21 cellular contexts compared by ENCODE assay signal in genomic region chr2:218564056-218564455, GRCh38.
"Had no signal": no experiment of that assay in that cellular context is flagged by ENCODE, and none has a peak within 500 bp of the region (broad histone marks: within the 10 kb centered on the region; RNA-seq: fewer than 3 reads in every experiment).

No MANE protein-coding gene starts in this region.

- H3K4me3 Mint-ChIP-seq: activated naive CD8-positive, alpha-beta T cell treated with anti-CD3 and anti-CD28 coated beads, Interleukin-2, amount 50 U/mL, for 24 hours; activated T-helper 1 cell treated with anti-CD3 and anti-CD28 coated beads, Interleukin-12 subunit alpha, Interleukin-12 subunit beta, Interleukin-2, Interleukin-4 antibody, amounts not matched to agents 30 ng/mL and 10 ng/mL and 1 ng/mL, durations not matched to agents 14 hours and 24 hours and 36 hours; dendritic cell treated with granulocyte-macrophage colony-stimulating factor and Interleukin-4, amounts not matched to agents 40 ng/mL and 50 ng/mL, for 4 days; memory B cell; naive thymus-derived CD8-positive, alpha-beta T cell; stimulated activated naive B cell treated with anti-CD40 and anti-IgM and Interleukin-4, amounts not matched to agents 10 μg/mL and 1 μg/mL and 100 μg/mL, for 72 hours had no signal

- H3K4me1 ChIP-seq: uterus had no signal

- H3K27ac Mint-ChIP-seq: activated naive CD8-positive, alpha-beta T cell treated with anti-CD3 and anti-CD28 coated beads, Interleukin-2, amount 50 U/mL, for 24 hours; dendritic cell treated with granulocyte-macrophage colony-stimulating factor and Interleukin-4, amounts not matched to agents 40 ng/mL and 50 ng/mL, for 4 days; memory B cell; stimulated activated naive B cell treated with anti-CD40 and anti-IgM and Interleukin-4, amounts not matched to agents 10 μg/mL and 1 μg/mL and 100 μg/mL, for 72 hours had no signal

- H3K27me3 ChIP-seq: ascending aorta, breast epithelium, tibial nerve, uterus had no signal

- ATAC-seq: activated CD4-positive, CD25-positive, alpha-beta regulatory T cell treated with anti-CD3 and anti-CD28 coated beads, Interleukin-2, amount 50 U/mL, for 24 hours; activated naive CD8-positive, alpha-beta T cell treated with anti-CD3 and anti-CD28 coated beads, Interleukin-2, amount 50 U/mL, for 24 hours; left ventricle myocardium superior; naive thymus-derived CD8-positive, alpha-beta T cell; stimulated activated naive B cell treated with anti-CD40 and anti-IgM and Interleukin-4, amounts not matched to agents 10 μg/mL and 1 μg/mL and 100 μg/mL, for 72 hours had no signal

- H3K9me3 ChIP-seq: ascending aorta, breast epithelium, tibial nerve, uterus had no signal

- H3K27ac ChIP-seq: ascending aorta, tibial nerve, uterus had no signal

- DNase-seq: activated CD8-positive, alpha-beta memory T cell treated with anti-CD3 and anti-CD28 coated beads, Interleukin-2, amount 50 U/mL, for 48 hours; activated naive CD4-positive, alpha-beta T cell; activated naive CD8-positive, alpha-beta T cell treated with anti-CD3 and anti-CD28 coated beads, Interleukin-2, amount 50 U/mL, for 24 hours; cerebellar nuclear complex; effector memory CD4-positive, alpha-beta T cell; foreskin fibroblast; glutamatergic neuron; hypothalamus; left ventricle myocardium superior; naive thymus-derived CD8-positive, alpha-beta T cell; stimulated activated CD4-positive, alpha-beta T cell treated with anti-CD3 and anti-CD28 coated beads, Interleukin-2, amount 100 ng/mL, for 48 hours; stimulated activated naive B cell treated with anti-CD40 and anti-IgM and Interleukin-4, amounts not matched to agents 10 μg/mL and 1 μg/mL and 100 μg/mL, for 72 hours; T1000; uterus had no signal

- H3K36me3 ChIP-seq: breast epithelium, uterus had no signal

- H3K9me3 Mint-ChIP-seq: activated naive CD8-positive, alpha-beta T cell treated with anti-CD3 and anti-CD28 coated beads, Interleukin-2, amount 50 U/mL, for 24 hours; activated T-helper 1 cell treated with anti-CD3 and anti-CD28 coated beads, Interleukin-12 subunit alpha, Interleukin-12 subunit beta, Interleukin-2, Interleukin-4 antibody, amounts not matched to agents 30 ng/mL and 10 ng/mL and 1 ng/mL, durations not matched to agents 14 hours and 24 hours and 36 hours; dendritic cell treated with granulocyte-macrophage colony-stimulating factor and Interleukin-4, amounts not matched to agents 40 ng/mL and 50 ng/mL, for 4 days; memory B cell; naive thymus-derived CD8-positive, alpha-beta T cell; stimulated activated naive B cell treated with anti-CD40 and anti-IgM and Interleukin-4, amounts not matched to agents 10 μg/mL and 1 μg/mL and 100 μg/mL, for 72 hours had no signal

- H3K27me3 Mint-ChIP-seq: dendritic cell treated with granulocyte-macrophage colony-stimulating factor and Interleukin-4, amounts not matched to agents 40 ng/mL and 50 ng/mL, for 4 days; memory B cell; naive thymus-derived CD8-positive, alpha-beta T cell; stimulated activated naive B cell treated with anti-CD40 and anti-IgM and Interleukin-4, amounts not matched to agents 10 μg/mL and 1 μg/mL and 100 μg/mL, for 72 hours had no signal

- H3K4me3 ChIP-seq: ascending aorta, breast epithelium, tibial nerve, uterus had no signal
